1 cellular context compared by ENCODE assay signal in genomic region chr13:30334663-30335386, GRCh38.
A peak's percentile ranks its signal among the peaks of the same experiment; 100 is the strongest.
TF ChIP-seq lines count a peak whose summit lies in the region.

No MANE protein-coding gene starts in this region.

TF ChIP-seq in HepG2, 621 proteins besides CTCF, POLR2A, EP300 and RAD21 (continued from another document and continues in another):
- peak; percentile 81 for TF ChIP-seq FOXO1 (CRISPR knock-in tag; IDR thresholded peaks at IDR 0.05)
- TF ChIP-seq HNRNPL (IDR thresholded peaks at IDR 0.05; ENCODE audit: low read depth, low read length): no peak
- no peak for TF ChIP-seq ZNF660 (CRISPR knock-in tag; IDR thresholded peaks at IDR 0.05; ENCODE audit: borderline replicate concordance, low read depth)
- no peak for TF ChIP-seq DNMT3B (CRISPR knock-in tag; conservative IDR thresholded peaks at IDR 0.05)
- no peak for TF ChIP-seq NR2F6 (IDR thresholded peaks at IDR 0.05)
- TF ChIP-seq NR2F6 (CRISPR knock-in tag; IDR thresholded peaks at IDR 0.05): no peak
- TF ChIP-seq ZNF280D (CRISPR knock-in tag; IDR thresholded peaks at IDR 0.05): peak; percentile 59; the same call in 1 of the 2 replicates
- TF ChIP-seq, protein P1, sequence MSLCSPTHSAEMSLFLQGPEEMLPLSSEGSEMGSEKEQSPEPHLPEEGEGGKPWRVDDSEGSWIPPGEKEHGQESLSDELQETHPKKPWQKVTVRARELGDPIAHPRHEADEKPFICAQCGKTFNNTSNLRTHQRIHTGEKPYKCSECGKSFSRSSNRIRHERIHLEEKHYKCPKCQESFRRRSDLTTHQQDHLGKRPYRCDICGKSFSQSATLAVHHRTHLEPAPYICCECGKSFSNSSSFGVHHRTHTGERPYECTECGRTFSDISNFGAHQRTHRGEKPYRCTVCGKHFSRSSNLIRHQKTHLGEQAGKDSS (CRISPR knock-in tag; IDR thresholded peaks at IDR 0.05; ENCODE audit: borderline replicate concordance, low read depth): 0 out of 2 replicates have a peak, but pooled peaks have one; percentile 59
- no peak for TF ChIP-seq ARHGAP35 (CRISPR knock-in tag; IDR thresholded peaks at IDR 0.05; ENCODE audit: borderline replicate concordance)
- no peak for TF ChIP-seq ZNF451 (CRISPR knock-in tag; IDR thresholded peaks at IDR 0.05)
- TF ChIP-seq, protein P2, sequence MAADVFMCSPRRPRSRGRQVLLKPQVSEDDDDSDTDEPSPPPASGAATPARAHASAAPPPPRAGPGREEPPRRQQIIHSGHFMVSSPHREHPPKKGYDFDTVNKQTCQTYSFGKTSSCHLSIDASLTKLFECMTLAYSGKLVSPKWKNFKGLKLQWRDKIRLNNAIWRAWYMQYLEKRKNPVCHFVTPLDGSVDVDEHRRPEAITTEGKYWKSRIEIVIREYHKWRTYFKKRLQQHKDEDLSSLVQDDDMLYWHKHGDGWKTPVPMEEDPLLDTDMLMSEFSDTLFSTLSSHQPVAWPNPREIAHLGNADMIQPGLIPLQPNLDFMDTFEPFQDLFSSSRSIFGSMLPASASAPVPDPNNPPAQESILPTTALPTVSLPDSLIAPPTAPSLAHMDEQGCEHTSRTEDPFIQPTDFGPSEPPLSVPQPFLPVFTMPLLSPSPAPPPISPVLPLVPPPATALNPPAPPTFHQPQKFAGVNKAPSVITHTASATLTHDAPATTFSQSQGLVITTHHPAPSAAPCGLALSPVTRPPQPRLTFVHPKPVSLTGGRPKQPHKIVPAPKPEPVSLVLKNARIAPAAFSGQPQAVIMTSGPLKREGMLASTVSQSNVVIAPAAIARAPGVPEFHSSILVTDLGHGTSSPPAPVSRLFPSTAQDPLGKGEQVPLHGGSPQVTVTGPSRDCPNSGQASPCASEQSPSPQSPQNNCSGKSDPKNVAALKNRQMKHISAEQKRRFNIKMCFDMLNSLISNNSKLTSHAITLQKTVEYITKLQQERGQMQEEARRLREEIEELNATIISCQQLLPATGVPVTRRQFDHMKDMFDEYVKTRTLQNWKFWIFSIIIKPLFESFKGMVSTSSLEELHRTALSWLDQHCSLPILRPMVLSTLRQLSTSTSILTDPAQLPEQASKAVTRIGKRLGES (CRISPR knock-in tag; IDR thresholded peaks at IDR 0.05; ENCODE audit: borderline replicate concordance): no peak
- TF ChIP-seq, protein P3, sequence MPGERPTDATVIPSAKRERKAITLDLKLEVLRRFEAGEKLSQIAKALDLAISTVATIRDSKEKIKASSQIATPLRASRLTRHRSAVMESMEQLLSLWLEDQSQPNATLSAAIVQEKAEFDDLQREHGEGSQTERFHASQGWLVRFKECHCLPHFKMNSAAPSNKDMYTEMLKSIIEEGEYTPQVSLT (CRISPR knock-in tag; IDR thresholded peaks at IDR 0.05; ENCODE audit: borderline replicate concordance, low read depth): no peak
- TF ChIP-seq ZNF549 (CRISPR knock-in tag; IDR thresholded peaks at IDR 0.05): no peak
- no peak for TF ChIP-seq ZNF354B (CRISPR knock-in tag; IDR thresholded peaks at IDR 0.05)
- TF ChIP-seq RFX5 (IDR thresholded peaks at IDR 0.05; ENCODE audit: low read depth, low read length): no peak
- peak; percentile 71 for TF ChIP-seq CBFB (CRISPR knock-in tag; IDR thresholded peaks at IDR 0.05)
- no peak for TF ChIP-seq ZNF367 (CRISPR knock-in tag; IDR thresholded peaks at IDR 0.05; ENCODE audit: borderline replicate concordance)
- no peak for TF ChIP-seq PBX3 (CRISPR knock-in tag; IDR thresholded peaks at IDR 0.05; ENCODE audit: borderline replicate concordance)
- TF ChIP-seq NPAS2 (CRISPR knock-in tag; IDR thresholded peaks at IDR 0.05; ENCODE audit: borderline replicate concordance): no peak
- no peak for TF ChIP-seq TOE1 (CRISPR knock-in tag; IDR thresholded peaks at IDR 0.05)
- TF ChIP-seq FOXK2 (IDR thresholded peaks at IDR 0.05): no peak
- TF ChIP-seq, protein P4, sequence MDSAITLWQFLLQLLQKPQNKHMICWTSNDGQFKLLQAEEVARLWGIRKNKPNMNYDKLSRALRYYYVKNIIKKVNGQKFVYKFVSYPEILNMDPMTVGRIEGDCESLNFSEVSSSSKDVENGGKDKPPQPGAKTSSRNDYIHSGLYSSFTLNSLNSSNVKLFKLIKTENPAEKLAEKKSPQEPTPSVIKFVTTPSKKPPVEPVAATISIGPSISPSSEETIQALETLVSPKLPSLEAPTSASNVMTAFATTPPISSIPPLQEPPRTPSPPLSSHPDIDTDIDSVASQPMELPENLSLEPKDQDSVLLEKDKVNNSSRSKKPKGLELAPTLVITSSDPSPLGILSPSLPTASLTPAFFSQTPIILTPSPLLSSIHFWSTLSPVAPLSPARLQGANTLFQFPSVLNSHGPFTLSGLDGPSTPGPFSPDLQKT (CRISPR knock-in tag; IDR thresholded peaks at IDR 0.05; ENCODE audit: borderline replicate concordance): no peak
- TF ChIP-seq ZNF333 (CRISPR knock-in tag; IDR thresholded peaks at IDR 0.05; ENCODE audit: borderline replicate concordance): no peak
- peak; percentile 75 for TF ChIP-seq ZNF574 (CRISPR knock-in tag; IDR thresholded peaks at IDR 0.05)
- no peak for TF ChIP-seq DNMT1 (CRISPR knock-in tag; IDR thresholded peaks at IDR 0.05)
- TF ChIP-seq MED13 (CRISPR knock-in tag; IDR thresholded peaks at IDR 0.05): no peak
- no peak for TF ChIP-seq ZNF558 (CRISPR knock-in tag; IDR thresholded peaks at IDR 0.05; ENCODE audit: borderline replicate concordance)
- no peak for TF ChIP-seq MAF1 (CRISPR knock-in tag; IDR thresholded peaks at IDR 0.05; ENCODE audit: borderline replicate concordance)
- TF ChIP-seq FOXO4 (CRISPR knock-in tag; conservative IDR thresholded peaks at IDR 0.05): no peak
- TF ChIP-seq MAZ (IDR thresholded peaks at IDR 0.05; ENCODE audit: borderline replicate concordance, low read depth, low read length): no peak
- 0 out of 2 replicates have a peak, but pooled peaks have one; percentile 49 for TF ChIP-seq MAZ (CRISPR knock-in tag; IDR thresholded peaks at IDR 0.05; ENCODE audit: low read depth)
- no peak for TF ChIP-seq HOXA9 (CRISPR knock-in tag; IDR thresholded peaks at IDR 0.05; ENCODE audit: borderline replicate concordance)
- TF ChIP-seq MZF1 (CRISPR knock-in tag; IDR thresholded peaks at IDR 0.05; ENCODE audit: borderline replicate concordance): no peak
- no peak for TF ChIP-seq ZNF816 (CRISPR knock-in tag; IDR thresholded peaks at IDR 0.05; ENCODE audit: borderline replicate concordance)
- no peak; the same call in 1 of the 2 replicates for TF ChIP-seq PATZ1 (CRISPR knock-in tag; IDR thresholded peaks at IDR 0.05)
- TF ChIP-seq ZFP37 (CRISPR knock-in tag; IDR thresholded peaks at IDR 0.05; ENCODE audit: borderline replicate concordance): no peak
- TF ChIP-seq RXRB (CRISPR knock-in tag; IDR thresholded peaks at IDR 0.05; ENCODE audit: borderline replicate concordance): peak; percentile 63; the same call in 1 of the 2 replicates
- TF ChIP-seq ZNF496 (CRISPR knock-in tag; IDR thresholded peaks at IDR 0.05; ENCODE audit: insufficient replicate concordance): no peak
- TF ChIP-seq MNT (IDR thresholded peaks at IDR 0.05): no peak
- TF ChIP-seq, protein P5, sequence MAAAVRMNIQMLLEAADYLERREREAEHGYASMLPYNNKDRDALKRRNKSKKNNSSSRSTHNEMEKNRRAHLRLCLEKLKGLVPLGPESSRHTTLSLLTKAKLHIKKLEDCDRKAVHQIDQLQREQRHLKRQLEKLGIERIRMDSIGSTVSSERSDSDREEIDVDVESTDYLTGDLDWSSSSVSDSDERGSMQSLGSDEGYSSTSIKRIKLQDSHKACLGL (CRISPR knock-in tag; IDR thresholded peaks at IDR 0.05): no peak
- no peak for TF ChIP-seq ZNF33B (CRISPR knock-in tag; IDR thresholded peaks at IDR 0.05)
